In the genomic region with DNA sequence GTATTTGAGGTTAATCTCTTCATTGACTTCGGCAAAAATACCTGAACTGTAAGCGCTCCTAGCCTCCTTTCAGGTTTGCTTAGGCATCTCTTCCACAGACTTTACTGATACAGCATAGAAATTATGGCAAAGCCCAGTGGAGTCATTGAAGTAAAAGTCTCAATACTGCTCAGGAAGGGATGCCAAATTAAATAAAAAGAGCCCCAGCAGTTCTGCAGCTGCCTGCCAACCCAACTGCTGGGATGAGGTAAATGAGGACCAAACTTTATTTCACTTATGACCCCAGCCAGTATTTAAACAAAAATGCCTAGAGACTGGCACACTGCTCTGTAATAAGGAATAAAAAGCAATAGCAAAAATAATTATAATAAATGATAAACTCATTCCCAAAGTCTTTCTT, we compare ENCODE assay signal across 8 cellular contexts.
"Had no signal": no experiment of that assay in that cellular context is flagged by ENCODE, and none has a peak within 500 bp of the region (broad histone marks: within the 10 kb centered on the region; RNA-seq: fewer than 3 reads in every experiment).

No MANE protein-coding gene starts in this region.

- DNase-seq: GM23248, GOT3, H7, HFFc6, IMR-90 had no signal

- H3K4me3 ChIP-seq: GM23248, HAP-1, K562 had no signal

- H3K27ac ChIP-seq: GM23248, HL-60 had no signal

- H3K9me3 ChIP-seq: HAP-1 had no signal

- H3K36me3 ChIP-seq: HAP-1 had no signal

- H2AFZ ChIP-seq: GM23248 had no signal
